ENCODE assay signal across 18 cellular contexts in the genomic region with DNA sequence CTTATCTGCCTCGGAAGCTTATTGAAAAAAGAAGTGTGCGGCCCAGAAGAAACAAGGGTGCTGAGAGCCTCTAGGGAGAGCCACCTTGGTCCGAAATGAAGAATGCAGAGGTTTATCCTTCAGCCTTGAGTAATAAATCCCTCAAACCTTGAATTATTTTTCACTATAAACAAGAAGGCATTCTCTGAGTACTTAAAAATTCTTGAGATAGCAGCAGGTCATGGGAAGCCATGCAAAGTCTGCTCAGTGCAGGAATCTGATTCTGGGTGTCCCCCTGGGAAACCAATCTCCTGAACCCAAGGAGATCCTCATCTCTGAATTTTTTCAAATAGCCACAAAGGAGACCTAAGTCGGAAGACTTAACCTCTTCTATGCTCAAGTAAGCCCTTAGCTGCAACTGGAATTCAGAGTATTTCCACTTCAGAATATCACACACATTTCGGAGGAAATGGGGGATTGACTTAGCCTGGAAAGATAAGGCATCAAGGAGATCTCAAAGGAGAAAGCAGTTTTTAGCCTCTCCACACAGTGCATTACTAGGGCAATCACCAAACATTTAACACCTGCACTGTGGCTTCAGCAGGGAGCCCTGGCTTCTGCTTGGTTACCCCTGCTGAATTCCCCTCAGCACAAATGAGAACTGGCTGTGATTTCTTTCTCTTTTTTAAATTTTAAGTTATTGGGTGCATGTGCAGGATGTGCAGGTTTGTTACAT.
"Had no signal": no experiment of that assay in that cellular context is flagged by ENCODE, and none has a peak within 500 bp of the region (broad histone marks: within the 10 kb centered on the region; RNA-seq: fewer than 3 reads in every experiment).

No MANE protein-coding gene starts in this region.

- H3K4me3 ChIP-seq: coronary artery, esophagus muscularis mucosa, SJSA1, tibial nerve had no signal

- H3K27ac Mint-ChIP-seq: activated CD4-positive, alpha-beta memory T cell treated with anti-CD3 and anti-CD28 coated beads for 36 hours; activated CD8-positive, alpha-beta memory T cell treated with anti-CD3 and anti-CD28 coated beads, Interleukin-2, amount 10 ng/mL, durations not matched to agents 7 days and 5 days; activated naive CD8-positive, alpha-beta T cell treated with anti-CD3 and anti-CD28 coated beads, Interleukin-2, amount 10 ng/mL, durations not matched to agents 7 days and 5 days; nephron progenitor cell; T-helper 1 cell treated with Interleukin-12 subunit alpha and Interleukin-12 subunit beta and Interleukin-4 antibody, amounts not matched to agents 30 μg/mL and 1 μg/mL, for 36 hours had no signal

- H3K4me1 Mint-ChIP-seq: central memory CD8-positive, alpha-beta T cell had no signal

- H3K4me3 Mint-ChIP-seq: activated CD4-positive, alpha-beta memory T cell treated with anti-CD3 and anti-CD28 coated beads for 36 hours; activated CD8-positive, alpha-beta memory T cell treated with anti-CD3 and anti-CD28 coated beads, Interleukin-2, amount 10 ng/mL, durations not matched to agents 7 days and 5 days; activated naive CD8-positive, alpha-beta T cell treated with anti-CD3 and anti-CD28 coated beads, Interleukin-2, amount 10 ng/mL, durations not matched to agents 7 days and 5 days; central memory CD8-positive, alpha-beta T cell; nephron progenitor cell; T-helper 1 cell treated with Interleukin-12 subunit alpha and Interleukin-12 subunit beta and Interleukin-4 antibody, amounts not matched to agents 30 μg/mL and 1 μg/mL, for 36 hours had no signal

- H3K9me3 Mint-ChIP-seq: activated CD4-positive, alpha-beta memory T cell treated with anti-CD3 and anti-CD28 coated beads for 36 hours; activated naive CD8-positive, alpha-beta T cell treated with anti-CD3 and anti-CD28 coated beads, Interleukin-2, amount 10 ng/mL, durations not matched to agents 7 days and 5 days; central memory CD8-positive, alpha-beta T cell; T-helper 1 cell treated with Interleukin-12 subunit alpha and Interleukin-12 subunit beta and Interleukin-4 antibody, amounts not matched to agents 30 μg/mL and 1 μg/mL, for 36 hours had no signal

- H3K27me3 ChIP-seq: esophagus muscularis mucosa, SJSA1, tibial nerve had no signal

- H3K27ac ChIP-seq: coronary artery, esophagus muscularis mucosa, SJSA1, tibial nerve, WERI-Rb-1 had no signal

- DNase-seq: activated CD4-positive, alpha-beta memory T cell treated with anti-CD3 and anti-CD28 coated beads for 36 hours; activated CD8-positive, alpha-beta memory T cell treated with anti-CD3 and anti-CD28 coated beads, Interleukin-2, amount 10 ng/mL, durations not matched to agents 7 days and 5 days; activated naive CD8-positive, alpha-beta T cell treated with anti-CD3 and anti-CD28 coated beads, Interleukin-2, amount 10 ng/mL, durations not matched to agents 7 days and 5 days; anterior cingulate cortex; midbrain; nephron progenitor cell; nucleus accumbens; retina; stimulated activated CD4-positive, alpha-beta T cell treated with anti-CD3 and anti-CD28 coated beads, Interleukin-2, amount 100 ng/mL, for 24 hours; stimulated activated naive CD4-positive, alpha-beta T cell treated with Interleukin-2 at 50 U/mL for 16 hours; substantia nigra; WERI-Rb-1 had no signal

- H3K27me3 Mint-ChIP-seq: activated CD4-positive, alpha-beta memory T cell treated with anti-CD3 and anti-CD28 coated beads for 36 hours; activated CD8-positive, alpha-beta memory T cell treated with anti-CD3 and anti-CD28 coated beads, Interleukin-2, amount 10 ng/mL, durations not matched to agents 7 days and 5 days; central memory CD8-positive, alpha-beta T cell had no signal

- H3K36me3 Mint-ChIP-seq: activated CD4-positive, alpha-beta memory T cell treated with anti-CD3 and anti-CD28 coated beads for 36 hours; activated naive CD8-positive, alpha-beta T cell treated with anti-CD3 and anti-CD28 coated beads, Interleukin-2, amount 10 ng/mL, durations not matched to agents 7 days and 5 days had no signal
